In genomic region chr19:35240322-35240721, GRCh38 we compare ENCODE assay signal across 14 cellular contexts. TPM values are rescaled to one million over a fixed set of nuclear protein-coding genes. Genes with fewer than 3 reads are reported as not detected.
DNase-seq lines count a peak whose midpoint lies in the region; ATAC-seq, FAIRE-seq and TF ChIP-seq lines count a peak whose summit lies in the region.
"Had no signal": no experiment of that assay in that cellular context is flagged by ENCODE, and none has a peak within 500 bp of the region (broad histone marks: within the 10 kb centered on the region; RNA-seq: fewer than 3 reads in every experiment).

No MANE protein-coding gene starts in this region.

- H3K4me3 Mint-ChIP-seq in activated naive CD8-positive, alpha-beta T cell: peak overlapping the region; percentile 44
- H3K4me3 Mint-ChIP-seq: HFFc6 had no signal

- H3K36me3 Mint-ChIP-seq in activated naive CD8-positive, alpha-beta T cell: peaks cover 13% of the 10 kb centered on the region

- peak; percentile 70 for FAIRE-seq in GM12891 (lab: Jason Lieb, UNC)

- peak overlapping the region; percentile 86 for H3K27ac Mint-ChIP-seq in activated naive CD8-positive, alpha-beta T cell
- H3K27ac Mint-ChIP-seq: HFFc6 had no signal

- no peak for TF ChIP-seq POLR2A in GM12891 (IDR thresholded peaks at IDR 0.05; ENCODE audit: low read depth, low read length)

- no peak for ATAC-seq in GM18519 (IDR thresholded peaks at IDR 0.05; ENCODE audit: low FRiP score, unreplicated experiment)
- no peak for ATAC-seq in left lobe of liver

- no peak for DNase-seq in GM12891 (ENCODE audit: insufficient read length, low spot score)
- DNase-seq in NOMO-1 treated with DMSO at 0.1 percent for 48 hours (lab: John Stamatoyannopoulos, UW; ENCODE audit: unreplicated experiment): peak; percentile 81
- DNase-seq in pons (ENCODE audit: low spot score): peak; percentile 40
- DNase-seq in DMS 273 treated with DMSO at 0.1 percent for 48 hours (lab: John Stamatoyannopoulos, UW): no peak
- no peak for DNase-seq in NCI-H774 (lab: John Stamatoyannopoulos, UW)
- no peak for DNase-seq in left lobe of liver (ENCODE audit: low spot score)
- DNase-seq: cortex of kidney, HFFc6, NCI-H2081 treated with DMSO at 0.1 percent for 48 hours, PC-9 had no signal

- H3K27me3 Mint-ChIP-seq in activated naive CD8-positive, alpha-beta T cell: no peaks in the 10 kb centered on the region

- peaks cover 30% of the 10 kb centered on the region for H3K4me1 Mint-ChIP-seq in activated naive CD8-positive, alpha-beta T cell (ENCODE audit: low read depth)

- peaks cover 20% of the 10 kb centered on the region for H3K9me3 Mint-ChIP-seq in activated naive CD8-positive, alpha-beta T cell (ENCODE audit: low read depth)

TF ChIP-seq in GM12891, 5 proteins besides CTCF, POLR2A, EP300 and RAD21:
- no peak for TF ChIP-seq POU2F2 (IDR thresholded peaks at IDR 0.05; ENCODE audit: low read depth, low read length)
- no peak for TF ChIP-seq PAX5 (IDR thresholded peaks at IDR 0.05; ENCODE audit: insufficient read depth, low read length, severe bottlenecking)
- peak; percentile 61 for TF ChIP-seq SPI1 (IDR thresholded peaks at IDR 0.05; ENCODE audit: low read depth, low read length)

RNA-seq across cellular contexts. Expression of gene LSR, which starts 8.5 kb away (rescaled TPM):
- 17.5 TPM for polyA plus RNA-seq in GM12891 (2012; ENCODE audit: low read depth, missing spikeins)
- total RNA-seq in left lobe of liver: 103 TPM

RNA-seq across cellular contexts. Expression of gene FAM187B, which starts 11.8 kb away (rescaled TPM):
- polyA plus RNA-seq in GM12891 (2012; ENCODE audit: low read depth, missing spikeins): not detected
- total RNA-seq in left lobe of liver: not detected
- total RNA-seq: glomerular endothelial cell, HFFc6, osteoblast, PC-9 had no signal

RNA-seq across cellular contexts. Expression of gene USF2, which starts 28.4 kb away (rescaled TPM):
- 109 TPM for polyA plus RNA-seq in GM12891 (2012; ENCODE audit: low read depth, missing spikeins)
- 91.7 TPM for total RNA-seq in left lobe of liver

RNA-seq across cellular contexts. Expression of gene HAMP, which starts 42.0 kb away (rescaled TPM):
- 0.28 TPM for polyA plus RNA-seq in GM12891 (2012; ENCODE audit: low read depth, missing spikeins)
- 37.2 TPM for total RNA-seq in left lobe of liver
- total RNA-seq: HFFc6, osteoblast had no signal

RNA-seq across cellular contexts. Expression of gene MAG, which starts 51.6 kb away (rescaled TPM):
- polyA plus RNA-seq in GM12891 (2012; ENCODE audit: low read depth, missing spikeins): 0.21 TPM
- 0.81 TPM for total RNA-seq in left lobe of liver
- total RNA-seq: glomerular endothelial cell, HFFc6, osteoblast had no signal

Comparison
In these comparisons a context has a peak if more than half of its experiments do, and no peak if none do; other contexts are left out.
1. DNase-seq: peak in NOMO-1 treated with DMSO at 0.1 percent for 48 hours (single experiment) and pons (single experiment); none in GM12891 (single experiment), DMS 273 treated with DMSO at 0.1 percent for 48 hours (single experiment), NCI-H774 (single experiment) and left lobe of liver (single experiment).